In genomic region chr18:58290059-58290747, GRCh38 we compare ENCODE assay signal across 2 cellular contexts.
TF ChIP-seq lines count a peak whose summit lies in the region.

No MANE protein-coding gene starts in this region.

TF ChIP-seq in A549, 52 proteins besides CTCF, POLR2A, EP300 and RAD21:
- TF ChIP-seq FOSL2 (IDR thresholded peaks at IDR 0.05) (no peak), FOSL2 (CRISPR knock-in tag; IDR thresholded peaks at IDR 0.05) (0 out of 2 replicates have a peak, but pooled peaks have one; percentile 32), ESRRA (IDR thresholded peaks at IDR 0.05; ENCODE audit: borderline replicate concordance, low read length) (no peak), CHD2 (IDR thresholded peaks at IDR 0.05; ENCODE audit: low read length, partially characterized antibody) (no peak), HDAC2 (IDR thresholded peaks at IDR 0.05) (no peak), MAX (IDR thresholded peaks at IDR 0.05) (no peak)

TF ChIP-seq in IMR-90, 13 proteins besides CTCF, POLR2A, EP300 and RAD21:
- TF ChIP-seq MXI1 (IDR thresholded peaks at IDR 0.05; ENCODE audit: borderline replicate concordance, low read depth, low read length) (no peak), CEBPB (IDR thresholded peaks at IDR 0.05; ENCODE audit: low read depth, low read length) (no peak), MAFK (IDR thresholded peaks at IDR 0.05; ENCODE audit: low read depth, low read length) (no peak), BHLHE40 (IDR thresholded peaks at IDR 0.05; ENCODE audit: low read depth, low read length) (no peak), MAZ (IDR thresholded peaks at IDR 0.05; ENCODE audit: borderline replicate concordance, low read depth, low read length) (no peak), FOS (IDR thresholded peaks at IDR 0.05; ENCODE audit: low read depth, low read length) (0 out of 2 replicates have a peak, but pooled peaks have one; percentile 2)
